Comparison of ENCODE assay signal across 16 cellular contexts in genomic region chr19:4326215-4326836, GRCh38. TPM values are rescaled to one million over a fixed set of nuclear protein-coding genes. Genes with fewer than 3 reads are reported as not detected.
DNase-seq lines count a peak whose midpoint lies in the region; FAIRE-seq and TF ChIP-seq lines count a peak whose summit lies in the region.
"Had no signal": no experiment of that assay in that cellular context is flagged by ENCODE, and none has a peak within 500 bp of the region (broad histone marks: within the 10 kb centered on the region; RNA-seq: fewer than 3 reads in every experiment).

No MANE protein-coding gene starts in this region.

- peaks cover 6% of the 10 kb centered on the region for H3K27me3 Mint-ChIP-seq in activated CD4-positive, alpha-beta T cell treated with anti-CD3 and anti-CD28 coated beads, Interleukin-2, amount 10 ng/mL, durations not matched to agents 7 days and 5 days
- H3K27me3 Mint-ChIP-seq in dendritic cell treated with granulocyte-macrophage colony-stimulating factor and Interleukin-4, amounts not matched to agents 40 ng/mL and 50 ng/mL, for 4 days: peaks cover 60% of the 10 kb centered on the region
- H3K27me3 Mint-ChIP-seq in neural progenitor cell (ENCODE audit: insufficient read depth, low read depth): peaks cover 15% of the 10 kb centered on the region

- POLR2A ChIA-PET in activated CD4-positive, alpha-beta T cell treated with anti-CD3 and anti-CD28 coated beads, Interleukin-2, amount 10 ng/mL, durations not matched to agents 7 days and 5 days (lab: Charles Lee): no interaction called here

- WGBS in HUES64: 65% methylated on average over 13 of the region's 13 CpGs

- H3K4me1 Mint-ChIP-seq in activated CD4-positive, alpha-beta T cell treated with anti-CD3 and anti-CD28 coated beads, Interleukin-2, amount 10 ng/mL, durations not matched to agents 7 days and 5 days: peaks cover 27% of the 10 kb centered on the region
- H3K4me1 Mint-ChIP-seq in dendritic cell treated with granulocyte-macrophage colony-stimulating factor and Interleukin-4, amounts not matched to agents 40 ng/mL and 50 ng/mL, for 4 days (ENCODE audit: low read depth): peaks cover 35% of the 10 kb centered on the region
- H3K4me1 Mint-ChIP-seq in neural progenitor cell: peaks cover 22% of the 10 kb centered on the region

- peaks cover 5% of the 10 kb centered on the region for H4K20me1 ChIP-seq in neural progenitor cell (ENCODE audit: low read depth)

- peaks cover 21% of the 10 kb centered on the region for H3F3A ChIP-seq in neural progenitor cell (ENCODE audit: low read depth)

- H3K27ac ChIP-seq in HUES64 (ENCODE audit: low read depth, low read length) (no peak overlapping the region), neural progenitor cell (no peak overlapping the region), kidney (ENCODE audit: low read depth in 2 of 2, low read length in 2 of 2) (no peak overlapping the region)
- H3K27ac ChIP-seq: heart right ventricle, upper lobe of right lung, VCaP had no signal

- no peaks in the 10 kb centered on the region for H3K79me2 ChIP-seq in neural progenitor cell (ENCODE audit: low read depth)

- no peak for TF ChIP-seq CTCF in neural progenitor cell (IDR thresholded peaks at IDR 0.05)
- TF ChIP-seq CTCF in kidney (IDR thresholded peaks at IDR 0.05; ENCODE audit: borderline replicate concordance, extremely low read depth, insufficient read depth): no peak

- H3K27ac Mint-ChIP-seq in activated CD4-positive, alpha-beta T cell treated with anti-CD3 and anti-CD28 coated beads, Interleukin-2, amount 10 ng/mL, durations not matched to agents 7 days and 5 days: no peak overlapping the region
- H3K27ac Mint-ChIP-seq in dendritic cell treated with granulocyte-macrophage colony-stimulating factor and Interleukin-4, amounts not matched to agents 40 ng/mL and 50 ng/mL, for 4 days: no peak overlapping the region
- no peak overlapping the region for H3K27ac Mint-ChIP-seq in neural progenitor cell

- H3K9ac ChIP-seq in HUES64 (ENCODE audit: low read depth, low read length) (no peak overlapping the region), neural progenitor cell (no peak overlapping the region), kidney (ENCODE audit: low read length in 2 of 2) (no peak overlapping the region)

- H3K4me3 Mint-ChIP-seq in activated CD4-positive, alpha-beta T cell treated with anti-CD3 and anti-CD28 coated beads, Interleukin-2, amount 10 ng/mL, durations not matched to agents 7 days and 5 days: peak overlapping the region; percentile 44
- H3K4me3 Mint-ChIP-seq in dendritic cell treated with granulocyte-macrophage colony-stimulating factor and Interleukin-4, amounts not matched to agents 40 ng/mL and 50 ng/mL, for 4 days: peak overlapping the region; percentile 48
- H3K4me3 Mint-ChIP-seq in neural progenitor cell: peak overlapping the region; percentile 81

- H3K9me3 ChIP-seq in HUES64 (ENCODE audit: insufficient read depth, low read depth, low read length) (no peaks in the 10 kb centered on the region), neural progenitor cell (ENCODE audit: low read depth) (no peaks in the 10 kb centered on the region), kidney (ENCODE audit: control insufficient read depth in 1 of 2, low read length in 2 of 2) (no peaks in the 10 kb centered on the region)
- H3K9me3 ChIP-seq: upper lobe of right lung had no signal

- intact Hi-C loops in dendritic cell treated with granulocyte-macrophage colony-stimulating factor and Interleukin-4, amounts not matched to agents 40 ng/mL and 50 ng/mL, for 4 days (cut with micrococcal nuclease): no loop called here
- intact Hi-C loops in kidney (cut with DNase I): no loop called here

- FAIRE-seq in kidney (lab: Jason Lieb, UNC): no peak

- H2AFZ ChIP-seq in neural progenitor cell (replicated peaks): no peak overlapping the region

- no peak for DNase-seq in activated CD4-positive, alpha-beta T cell treated with anti-CD3 and anti-CD28 coated beads, Interleukin-2, amount 10 ng/mL, durations not matched to agents 7 days and 5 days
- DNase-seq in activated CD4-positive, alpha-beta T cell treated with anti-CD3 and anti-CD28 coated beads for 4 hours: no peak
- DNase-seq in neural progenitor cell (ENCODE audit: low spot score) (no peak), kidney (no peak), SHP77 (lab: John Stamatoyannopoulos, UW) (no peak), dermis blood vessel endothelial cell (no peak)
- DNase-seq: heart right ventricle, NCI-H187 treated with DMSO at 0.1 percent for 48 hours, NCI-H774, upper lobe of right lung had no signal

- H3K4me1 ChIP-seq in HUES64 (ENCODE audit: insufficient read depth, low read length): no peaks in the 10 kb centered on the region
- peaks cover 3% of the 10 kb centered on the region for H3K4me1 ChIP-seq in neural progenitor cell
- H3K4me1 ChIP-seq in kidney (ENCODE audit: control insufficient read depth in 1 of 2, insufficient read depth in 1 of 2, low read depth in 1 of 2, low read length in 2 of 2): peaks cover 0 to 10% of the 10 kb centered on the region in 2 donors
- H3K4me1 ChIP-seq: upper lobe of right lung had no signal

- H3K9me3 Mint-ChIP-seq in activated CD4-positive, alpha-beta T cell treated with anti-CD3 and anti-CD28 coated beads, Interleukin-2, amount 10 ng/mL, durations not matched to agents 7 days and 5 days: no peaks in the 10 kb centered on the region
- H3K9me3 Mint-ChIP-seq in dendritic cell treated with granulocyte-macrophage colony-stimulating factor and Interleukin-4, amounts not matched to agents 40 ng/mL and 50 ng/mL, for 4 days: peaks cover 11% of the 10 kb centered on the region
- H3K9me3 Mint-ChIP-seq in neural progenitor cell: no peaks in the 10 kb centered on the region

- H3K36me3 Mint-ChIP-seq in activated CD4-positive, alpha-beta T cell treated with anti-CD3 and anti-CD28 coated beads, Interleukin-2, amount 10 ng/mL, durations not matched to agents 7 days and 5 days (ENCODE audit: low read depth): peaks cover 5% of the 10 kb centered on the region
- no peaks in the 10 kb centered on the region for H3K36me3 Mint-ChIP-seq in dendritic cell treated with granulocyte-macrophage colony-stimulating factor and Interleukin-4, amounts not matched to agents 40 ng/mL and 50 ng/mL, for 4 days (ENCODE audit: low read depth)
- H3K36me3 Mint-ChIP-seq in neural progenitor cell: peaks cover 4% of the 10 kb centered on the region

- CTCF ChIA-PET in activated CD4-positive, alpha-beta T cell treated with anti-CD3 and anti-CD28 coated beads, Interleukin-2, amount 10 ng/mL, durations not matched to agents 7 days and 5 days (lab: Charles Lee): interaction anchor here (0.7 to 3.1 kb wide), 2 partner anchors 16 to 153 kb away, joined by 3 to 11 read pairs; partner anchors contain the start of gene MPND

- peak overlapping the region; percentile 63 for H3K4me3 ChIP-seq in HUES64 (ENCODE audit: low read length)
- H3K4me3 ChIP-seq in neural progenitor cell: peak overlapping the region; percentile 48
- H3K4me3 ChIP-seq in kidney (ENCODE audit: low read length in 2 of 2): no peak overlapping the region
- H3K4me3 ChIP-seq: lung, upper lobe of right lung had no signal

- H3K4me2 ChIP-seq in neural progenitor cell: peak overlapping the region; percentile 79

- peaks cover 7% of the 10 kb centered on the region; the same call in 1 of the 2 replicates for H3K36me3 ChIP-seq in HUES64 (ENCODE audit: insufficient read depth, low read length)
- H3K36me3 ChIP-seq in neural progenitor cell: no peaks in the 10 kb centered on the region
- H3K36me3 ChIP-seq in kidney (ENCODE audit: control insufficient read depth in 1 of 2, insufficient read depth in 2 of 2, low read length in 2 of 2): no peaks in the 10 kb centered on the region
- H3K36me3 ChIP-seq: heart right ventricle, upper lobe of right lung had no signal

- no peaks in the 10 kb centered on the region for H3K27me3 ChIP-seq in HUES64 (ENCODE audit: insufficient read depth, low read length)
- peaks cover 11% of the 10 kb centered on the region for H3K27me3 ChIP-seq in neural progenitor cell
- H3K27me3 ChIP-seq: upper lobe of right lung had no signal

RNA-seq across cellular contexts. Expression of gene STAP2, which starts 12.3 kb away (rescaled TPM):
- total RNA-seq in activated CD4-positive, alpha-beta T cell treated with anti-CD3 and anti-CD28 coated beads, Interleukin-2, amount 10 ng/mL, durations not matched to agents 7 days and 5 days: 10 to 100 TPM; 10.4 to 11.9 TPM
- 9.6 TPM for polyA plus RNA-seq in HUES64 (2013, experiment 1 of 2)
- 10.1 TPM for polyA plus RNA-seq in HUES64 (2013, experiment 2 of 2)
- total RNA-seq in neural progenitor cell (ENCODE audit: low replicate concordance): 5.7 and 6.8 TPM in 2 replicates
- 32.3 TPM for total RNA-seq in kidney
- 61.5 TPM for polyA plus RNA-seq in kidney (ENCODE audit: insufficient read depth, low read depth, low replicate concordance)
- total RNA-seq in dermis blood vessel endothelial cell: 28.1 and 36.6 TPM in 2 replicates

RNA-seq across cellular contexts. Expression of gene MPND, which starts 17.0 kb away (rescaled TPM):
- total RNA-seq in activated CD4-positive, alpha-beta T cell treated with anti-CD3 and anti-CD28 coated beads, Interleukin-2, amount 10 ng/mL, durations not matched to agents 7 days and 5 days: 10 to 100 TPM; 21.2 to 28.1 TPM
- polyA plus RNA-seq in HUES64 (2013, experiment 1 of 2): 22.9 TPM
- polyA plus RNA-seq in HUES64 (2013, experiment 2 of 2): 19.0 TPM
- 10.6 and 30.4 TPM in 2 replicates for total RNA-seq in neural progenitor cell (ENCODE audit: low replicate concordance)
- 24.1 TPM for total RNA-seq in kidney
- 43.5 TPM for polyA plus RNA-seq in kidney (ENCODE audit: insufficient read depth, low read depth, low replicate concordance)
- 6.5 and 7.7 TPM in 2 replicates for total RNA-seq in dermis blood vessel endothelial cell

RNA-seq across cellular contexts. Expression of gene FSD1, which starts 21.9 kb away (rescaled TPM):
- 10 to 100 TPM; 12.7 to 17.2 TPM for total RNA-seq in activated CD4-positive, alpha-beta T cell treated with anti-CD3 and anti-CD28 coated beads, Interleukin-2, amount 10 ng/mL, durations not matched to agents 7 days and 5 days
- polyA plus RNA-seq in HUES64 (2013, experiment 1 of 2): 42.7 TPM
- polyA plus RNA-seq in HUES64 (2013, experiment 2 of 2): 44.6 TPM
- total RNA-seq in neural progenitor cell (ENCODE audit: low replicate concordance) (48.3 and 104 TPM in 2 replicates), kidney (0.85 TPM), dermis blood vessel endothelial cell (7.0 and 11.0 TPM in 2 replicates)
- polyA plus RNA-seq in kidney (ENCODE audit: insufficient read depth, low read depth, low replicate concordance): 1.1 TPM
- total RNA-seq: Right ventricle myocardium inferior had no signal

RNA-seq across cellular contexts. Expression of gene TMIGD2, which starts 24.1 kb away (rescaled TPM):
- total RNA-seq in activated CD4-positive, alpha-beta T cell treated with anti-CD3 and anti-CD28 coated beads, Interleukin-2, amount 10 ng/mL, durations not matched to agents 7 days and 5 days: 10 to 100 TPM; 45.4 to 48.7 TPM
- polyA plus RNA-seq in HUES64 (2013, experiment 1 of 2): 0.25 TPM
- 0.95 TPM for polyA plus RNA-seq in HUES64 (2013, experiment 2 of 2)
- total RNA-seq in neural progenitor cell (ENCODE audit: low replicate concordance) (0.19 and 1.3 TPM in 2 replicates), kidney (0.47 TPM), dermis blood vessel endothelial cell (not detected in 2 replicates)
- not detected for polyA plus RNA-seq in kidney (ENCODE audit: insufficient read depth, low read depth, low replicate concordance)
- total RNA-seq: Right ventricle myocardium inferior had no signal
- polyA plus RNA-seq: AG04450 had no signal

RNA-seq across cellular contexts. Expression of gene SHD, which starts 47.3 kb away (rescaled TPM):
- total RNA-seq in activated CD4-positive, alpha-beta T cell treated with anti-CD3 and anti-CD28 coated beads, Interleukin-2, amount 10 ng/mL, durations not matched to agents 7 days and 5 days: not detected
- 1.1 TPM for polyA plus RNA-seq in HUES64 (2013, experiment 1 of 2)
- 3.2 TPM for polyA plus RNA-seq in HUES64 (2013, experiment 2 of 2)
- total RNA-seq in neural progenitor cell (ENCODE audit: low replicate concordance) (0.34 TPM in 1 of 2 replicates, not detected in the other), kidney (not detected), dermis blood vessel endothelial cell (not detected in 2 replicates)
- not detected for polyA plus RNA-seq in kidney (ENCODE audit: insufficient read depth, low read depth, low replicate concordance)
- total RNA-seq: lung, Right ventricle myocardium inferior, upper lobe of right lung had no signal
- polyA plus RNA-seq: AG04450, lung had no signal

Comparison
In these comparisons a context has a peak if more than half of its experiments do, and no peak if none do; other contexts are left out.
1. H3K4me3 ChIP-seq: peak in HUES64 (single experiment) and neural progenitor cell (single experiment); none in kidney (0 of 2).
2. Peak in every context shown above with its lines, with median percentiles within 50 percentile points of each other: H3K4me3 Mint-ChIP-seq.